1 cellular context compared by ENCODE assay signal in the genomic region with DNA sequence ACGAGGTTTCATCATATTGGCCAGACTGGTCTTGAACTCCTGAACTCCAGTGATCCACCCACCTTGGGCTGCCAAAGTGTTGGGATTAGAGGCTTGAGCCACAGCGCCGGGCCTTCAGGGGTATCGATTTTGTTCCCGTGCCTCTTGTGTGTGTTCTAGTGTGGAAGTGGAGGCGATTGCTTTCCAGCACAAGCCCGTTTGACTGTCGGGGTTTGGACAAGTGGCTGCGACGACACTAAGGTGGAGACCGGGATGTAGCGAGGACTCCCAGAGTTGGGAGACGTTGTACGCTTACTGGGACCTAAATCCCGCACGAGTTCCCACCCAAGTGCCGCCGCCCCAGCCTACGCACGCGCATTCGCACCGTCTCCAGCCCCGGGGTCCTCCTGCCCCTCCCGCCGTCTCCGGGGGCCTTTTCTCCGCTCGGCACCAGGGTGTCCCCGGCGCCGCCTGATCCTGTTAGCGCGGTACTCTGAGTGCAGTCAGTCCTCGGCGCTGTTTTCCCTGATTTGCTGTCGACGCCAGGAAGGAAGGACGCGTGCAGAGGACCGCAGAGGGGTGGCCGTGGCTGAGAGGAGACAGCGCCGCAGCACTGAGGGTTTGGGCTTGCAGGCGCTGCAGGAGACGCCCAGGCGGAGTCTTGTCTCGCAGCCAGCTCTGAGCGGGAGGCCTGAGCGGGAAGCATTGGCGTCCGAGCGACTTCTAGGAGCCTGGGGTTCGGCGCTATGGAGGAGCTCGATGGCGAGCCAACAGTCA.
A peak's percentile ranks its signal among the peaks of the same experiment; 100 is the strongest.
TF ChIP-seq lines count a peak whose summit lies in the region.

NUP85 (plus strand) TSS at position 643 of the 756 bp plus-strand sequence; CDS start at position 726, 83 bp downstream.

TF ChIP-seq in HepG2, 621 proteins besides CTCF, POLR2A, EP300 and RAD21 (continued from another document and continues in another):
- TF ChIP-seq THAP9 (CRISPR knock-in tag; IDR thresholded peaks at IDR 0.05; ENCODE audit: borderline replicate concordance) (peak; percentile 92), KLF15 (CRISPR knock-in tag; IDR thresholded peaks at IDR 0.05; ENCODE audit: borderline replicate concordance) (peak; percentile 20; the same call in 1 of the 2 replicates), BRD4 (CRISPR knock-in tag; IDR thresholded peaks at IDR 0.05) (peak; percentile 43; the same call in 1 of the 2 replicates), ZNF17 (CRISPR knock-in tag; IDR thresholded peaks at IDR 0.05) (0 out of 2 replicates have a peak, but pooled peaks have one; percentile 39), SUZ12 (IDR thresholded peaks at IDR 0.05; ENCODE audit: low read depth, low read length) (no peak), SMAD9 (CRISPR knock-in tag; IDR thresholded peaks at IDR 0.05) (no peak), GMEB2 (CRISPR knock-in tag; IDR thresholded peaks at IDR 0.05; ENCODE audit: low read depth) (0 out of 2 replicates have a peak, but pooled peaks have one; percentile 46), NFATC3 (CRISPR knock-in tag; IDR thresholded peaks at IDR 0.05) (no peak; the same call in 1 of the 2 replicates), ARID5B (CRISPR knock-in tag; IDR thresholded peaks at IDR 0.05) (peak; percentile 54; the same call in 1 of the 2 replicates), TARDBP (CRISPR knock-in tag; IDR thresholded peaks at IDR 0.05) (peak; percentile 95), ZNF614 (CRISPR knock-in tag; IDR thresholded peaks at IDR 0.05; ENCODE audit: borderline replicate concordance) (0 out of 2 replicates have a peak, but pooled peaks have one; percentile 55), ONECUT2 (CRISPR knock-in tag; IDR thresholded peaks at IDR 0.05) (peak; percentile 91), STAG1 (CRISPR knock-in tag; IDR thresholded peaks at IDR 0.05) (no peak), ZNF546 (CRISPR knock-in tag; conservative IDR thresholded peaks at IDR 0.05) (peak; percentile 80; the same call in 1 of the 2 replicates), ZNF605 (CRISPR knock-in tag; IDR thresholded peaks at IDR 0.05) (peak; percentile 88; the same call in 1 of the 2 replicates), HNF1A (IDR thresholded peaks at IDR 0.05; ENCODE audit: low read depth) (0 out of 2 replicates have a peak, but pooled peaks have one; percentile 6), HNF1A (CRISPR knock-in tag; IDR thresholded peaks at IDR 0.05; ENCODE audit: borderline replicate concordance) (peak; percentile 43; the same call in 1 of the 2 replicates), ZNF138 (CRISPR knock-in tag; IDR thresholded peaks at IDR 0.05; ENCODE audit: low read depth) (no peak), NFRKB (IDR thresholded peaks at IDR 0.05) (no peak), FOXC1 (CRISPR knock-in tag; IDR thresholded peaks at IDR 0.05; ENCODE audit: borderline replicate concordance) (peak; percentile 21; the same call in 1 of the 2 replicates), RBFOX2 (IDR thresholded peaks at IDR 0.05; ENCODE audit: low read depth, low read length) (peak; percentile 81), ZNF326 (CRISPR knock-in tag; IDR thresholded peaks at IDR 0.05; ENCODE audit: borderline replicate concordance) (no peak), ARID2 (CRISPR knock-in tag; IDR thresholded peaks at IDR 0.05; ENCODE audit: borderline replicate concordance) (no peak), ZBTB43 (CRISPR knock-in tag; conservative IDR thresholded peaks at IDR 0.05) (peak; percentile 81; the same call in 1 of the 2 replicates), MTA1 (CRISPR knock-in tag; IDR thresholded peaks at IDR 0.05; ENCODE audit: borderline replicate concordance) (peak; percentile 39; the same call in 1 of the 2 replicates), ZNF446 (CRISPR knock-in tag; IDR thresholded peaks at IDR 0.05) (peak; percentile 91), ZNF75D (CRISPR knock-in tag; IDR thresholded peaks at IDR 0.05; ENCODE audit: borderline replicate concordance) (no peak), DR1 (CRISPR knock-in tag; IDR thresholded peaks at IDR 0.05) (peak; percentile 95)
- TF ChIP-seq, protein P1, sequence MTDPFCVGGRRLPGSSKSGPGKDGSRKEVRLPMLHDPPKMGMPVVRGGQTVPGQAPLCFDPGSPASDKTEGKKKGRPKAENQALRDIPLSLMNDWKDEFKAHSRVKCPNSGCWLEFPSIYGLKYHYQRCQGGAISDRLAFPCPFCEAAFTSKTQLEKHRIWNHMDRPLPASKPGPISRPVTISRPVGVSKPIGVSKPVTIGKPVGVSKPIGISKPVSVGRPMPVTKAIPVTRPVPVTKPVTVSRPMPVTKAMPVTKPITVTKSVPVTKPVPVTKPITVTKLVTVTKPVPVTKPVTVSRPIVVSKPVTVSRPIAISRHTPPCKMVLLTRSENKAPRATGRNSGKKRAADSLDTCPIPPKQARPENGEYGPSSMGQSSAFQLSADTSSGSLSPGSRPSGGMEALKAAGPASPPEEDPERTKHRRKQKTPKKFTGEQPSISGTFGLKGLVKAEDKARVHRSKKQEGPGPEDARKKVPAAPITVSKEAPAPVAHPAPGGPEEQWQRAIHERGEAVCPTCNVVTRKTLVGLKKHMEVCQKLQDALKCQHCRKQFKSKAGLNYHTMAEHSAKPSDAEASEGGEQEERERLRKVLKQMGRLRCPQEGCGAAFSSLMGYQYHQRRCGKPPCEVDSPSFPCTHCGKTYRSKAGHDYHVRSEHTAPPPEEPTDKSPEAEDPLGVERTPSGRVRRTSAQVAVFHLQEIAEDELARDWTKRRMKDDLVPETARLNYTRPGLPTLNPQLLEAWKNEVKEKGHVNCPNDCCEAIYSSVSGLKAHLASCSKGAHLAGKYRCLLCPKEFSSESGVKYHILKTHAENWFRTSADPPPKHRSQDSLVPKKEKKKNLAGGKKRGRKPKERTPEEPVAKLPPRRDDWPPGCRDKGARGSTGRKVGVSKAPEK (CRISPR knock-in tag; IDR thresholded peaks at IDR 0.05; ENCODE audit: borderline replicate concordance): no peak; the same call in 1 of the 2 replicates
- TF ChIP-seq, protein P2, sequence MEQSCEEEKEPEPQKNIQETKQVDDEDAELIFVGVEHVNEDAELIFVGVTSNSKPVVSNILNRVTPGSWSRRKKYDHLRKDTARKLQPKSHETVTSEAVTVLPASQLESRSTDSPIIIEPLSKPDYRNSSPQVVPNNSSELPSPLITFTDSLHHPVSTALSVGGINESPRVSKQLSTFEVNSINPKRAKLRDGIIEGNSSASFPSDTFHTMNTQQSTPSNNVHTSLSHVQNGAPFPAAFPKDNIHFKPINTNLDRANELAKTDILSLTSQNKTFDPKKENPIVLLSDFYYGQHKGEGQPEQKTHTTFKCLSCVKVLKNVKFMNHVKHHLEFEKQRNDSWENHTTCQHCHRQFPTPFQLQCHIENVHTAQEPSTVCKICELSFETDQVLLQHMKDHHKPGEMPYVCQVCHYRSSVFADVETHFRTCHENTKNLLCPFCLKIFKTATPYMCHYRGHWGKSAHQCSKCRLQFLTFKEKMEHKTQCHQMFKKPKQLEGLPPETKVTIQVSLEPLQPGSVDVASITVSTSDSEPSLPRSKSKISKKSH (CRISPR knock-in tag; IDR thresholded peaks at IDR 0.05; ENCODE audit: borderline replicate concordance): peak; percentile 71
